8 cellular contexts compared by ENCODE assay signal in genomic region chr6:43020847-43021246, GRCh38. TPM values are rescaled to one million over a fixed set of nuclear protein-coding genes. Genes with fewer than 3 reads are reported as not detected.
A peak's percentile ranks its signal among the peaks of the same experiment; 100 is the strongest.
DNase-seq lines count a peak whose midpoint lies in the region; ATAC-seq, FAIRE-seq and TF ChIP-seq lines count a peak whose summit lies in the region.

No MANE protein-coding gene starts in this region.

- POLR2A ChIA-PET in A673 (lab: Charles Lee; ENCODE audit: low non-redundant PET) (interaction anchor here (0.6 to 0.7 kb wide), 3 partner anchors 42 to 1331 kb away, joined by 3 to 9 read pairs (median 7); partner anchors contain the start of gene PEX6), HepG2 (lab: Yijun Ruan, JAX) (interaction anchor here (0.9 to 4.2 kb wide), 19 partner anchors 13 to 275 kb away, joined by 3 to 43 read pairs (median 5); partner anchors contain the start of genes CNPY3, CUL7, CUL9 and GNMT)

- FAIRE-seq in HepG2 (lab: Jason Lieb, UNC): no peak

- CTCF ChIA-PET in A673 (lab: Charles Lee) (no interaction called here), HepG2 (lab: Yijun Ruan, JAX; ENCODE audit: low intra/inter-chr PET ratio, low total read pairs) (no interaction called here)

- TF ChIP-seq POLR2A in HepG2 (IDR thresholded peaks at IDR 0.05; ENCODE audit: insufficient read depth in 1 of 2, low read depth in 2 of 2, low read length in 2 of 2): no peak

- peak overlapping the region; percentile 93 for H3K4me3 ChIP-seq in A673 (ENCODE audit: low read depth, low read length, poor library complexity, severe bottlenecking)
- H3K4me3 ChIP-seq in HUES48 (ENCODE audit: low read depth, low read length): peak overlapping the region; percentile 90
- peak overlapping the region; percentile 81 for H3K4me3 ChIP-seq in astrocyte of the cerebellum (ENCODE audit: low read depth, low read length)
- peak overlapping the region; percentile 100; a peak in 5 of 6 replicates for H3K4me3 ChIP-seq in HepG2 (replicated peaks in 1 of 3; ENCODE audit: insufficient read depth in 1 of 3, low read depth in 2 of 3, low read length in 3 of 3)
- peak overlapping the region; percentile 92 for H3K4me3 ChIP-seq in upper lobe of right lung

- H3K79me2 ChIP-seq in HepG2 (ENCODE audit: insufficient read depth, low read length): peaks cover 30% of the 10 kb centered on the region

- peak overlapping the region; percentile 76 for H3K27ac ChIP-seq in A673 (ENCODE audit: low read depth, low read length, poor library complexity, severe bottlenecking)
- peak overlapping the region; percentile 94 for H3K27ac ChIP-seq in HUES48 (ENCODE audit: low read depth, low read length)
- peak overlapping the region; percentile 75 for H3K27ac ChIP-seq in HepG2 (ENCODE audit: extremely low read length, insufficient read depth, low read length)
- H3K27ac ChIP-seq in upper lobe of right lung: peak overlapping the region; percentile 87

- 76% methylated on average over 5 of the region's 5 CpGs for WGBS in HepG2 (ENCODE audit: low lambda C conversion rate)

- H3K36me3 ChIP-seq in A673 (ENCODE audit: insufficient read depth, low read length, poor library complexity, severe bottlenecking) (peaks cover 49% of the 10 kb centered on the region), HUES48 (ENCODE audit: control insufficient read depth, insufficient read depth, low read length) (peaks cover 68% of the 10 kb centered on the region), HepG2 (replicated peaks in 1 of 2; ENCODE audit: control insufficient read depth in 1 of 2, insufficient read depth in 2 of 2, low read length in 2 of 2) (peaks cover 22 to 47% of the 10 kb centered on the region in 2 experiments), upper lobe of right lung (peaks cover 49% of the 10 kb centered on the region)

- TF ChIP-seq CTCF in A673 (conservative IDR thresholded peaks at IDR 0.05; ENCODE audit: low read depth, low read length) (no peak), astrocyte of the cerebellum (IDR thresholded peaks at IDR 0.05; ENCODE audit: low read depth, low read length, missing control alignments) (no peak), HepG2 (CRISPR knock-in tag; IDR thresholded peaks at IDR 0.05) (no peak), upper lobe of right lung (IDR thresholded peaks at IDR 0.05) (no peak)

- in situ Hi-C loops in astrocyte of the cerebellum (cut with HindIII; ENCODE audit: low sequenced_read_pairs): no loop called here
- in situ Hi-C loops in HepG2 (cut with HindIII; ENCODE audit: extremely low pct_ligation_motif_present, low pct_unique_long_range_greater_than_20kb): no loop called here

- H2AFZ ChIP-seq in HepG2 (ENCODE audit: low read length): no peak overlapping the region

- peak; percentile 16 for ATAC-seq in HepG2
- ATAC-seq in upper lobe of right lung: no peak
- ATAC-seq in GM18502 (IDR thresholded peaks at IDR 0.05; ENCODE audit: poor library complexity, unreplicated experiment): no peak

- no peaks in the 10 kb centered on the region for H4K20me1 ChIP-seq in HepG2 (ENCODE audit: insufficient read depth, low read length)

- H3K4me1 ChIP-seq in A673 (ENCODE audit: insufficient read depth, low read length, poor library complexity, severe bottlenecking) (peaks cover 15% of the 10 kb centered on the region), HUES48 (ENCODE audit: control insufficient read depth, insufficient read depth, low read length) (peaks cover 9% of the 10 kb centered on the region), HepG2 (ENCODE audit: insufficient read depth, low read length) (peaks cover 36% of the 10 kb centered on the region), upper lobe of right lung (peaks cover 34% of the 10 kb centered on the region)

- BruUV-seq in A673 (replicated peaks; lab: Mats Ljungman, UMichigan): no TSS peak
- TSS peak; percentile 99 for BruUV-seq in HepG2 (replicated peaks; lab: Mats Ljungman, UMichigan)

- H3K9ac ChIP-seq in HUES48 (ENCODE audit: low read depth, low read length) (peak overlapping the region; percentile 77), HepG2 (ENCODE audit: insufficient read depth, low read depth, low read length) (peak overlapping the region; percentile 90)

- TF ChIP-seq EP300 in HepG2 (IDR thresholded peaks at IDR 0.05; ENCODE audit: low read depth in 2 of 2, low read length in 2 of 2) (no peak), HepG2 (CRISPR knock-in tag; IDR thresholded peaks at IDR 0.05; ENCODE audit: borderline replicate concordance) (no peak)

- H3K27me3 ChIP-seq in A673 (replicated peaks; ENCODE audit: insufficient read depth, low read depth, low read length, poor library complexity): no peaks in the 10 kb centered on the region
- no peaks in the 10 kb centered on the region for H3K27me3 ChIP-seq in HUES48 (ENCODE audit: control insufficient read depth, insufficient read depth, low read length)
- peaks cover 0 to 3% of the 10 kb centered on the region in 2 experiments; a peak in 1 of 5 replicates for H3K27me3 ChIP-seq in HepG2 (ENCODE audit: control insufficient read depth in 1 of 2, insufficient read depth in 2 of 2, low read length in 2 of 2)
- H3K27me3 ChIP-seq in upper lobe of right lung: no peaks in the 10 kb centered on the region

- no peak for TF ChIP-seq RAD21 in HepG2 (CRISPR knock-in tag; IDR thresholded peaks at IDR 0.05)

- DNase-seq in A673 (ENCODE audit: low spot score) (peak; percentile 56), astrocyte of the cerebellum (ENCODE audit: low read depth) (no peak), HepG2 (ENCODE audit: low spot score) (no peak), upper lobe of right lung (no peak), dedifferentiated amniotic fluid mesenchymal stem cell (ENCODE audit: extremely low spot score) (no peak), NAMALWA (ENCODE audit: low spot score) (no peak)

- intact Hi-C loops in A673 (cut with micrococcal nuclease; ENCODE audit: unreplicated experiment): no loop called here
- intact Hi-C loops in HepG2 (cut with micrococcal nuclease; ENCODE audit: unreplicated experiment): no loop called here
- intact Hi-C loops in upper lobe of right lung (cut with DNase I): no loop called here

- no peaks in the 10 kb centered on the region for H3K9me3 ChIP-seq in A673 (ENCODE audit: low read depth, low read length, poor library complexity, severe bottlenecking)
- H3K9me3 ChIP-seq in HUES48 (ENCODE audit: control insufficient read depth, insufficient read depth, low read length): no peaks in the 10 kb centered on the region
- no peaks in the 10 kb centered on the region for H3K9me3 ChIP-seq in HepG2 (ENCODE audit: low read length)
- H3K9me3 ChIP-seq in upper lobe of right lung: no peaks in the 10 kb centered on the region

- peak overlapping the region; percentile 95 for H3K4me2 ChIP-seq in HepG2 (ENCODE audit: low read depth, low read length)

RNA-seq across cellular contexts. Expression of gene RRP36, which starts 0.6 kb away (rescaled TPM):
- 104 and 115 TPM in 2 replicates for total RNA-seq in A673 (2021)
- total RNA-seq in HepG2 (2016; rRNA removed; fragmentation: Illumina TruSeq; extraction: Trizol): 144 and 184 TPM in 2 replicates
- 41.5 and 43.9 TPM in 2 replicates for total RNA-seq in HepG2 (2016; cell fraction: cytosol; rRNA removed; fragmentation: Illumina TruSeq; extraction: Trizol; ENCODE audit: low read depth)
- 139 and 185 TPM in 2 replicates for total RNA-seq in HepG2 (2016; cell fraction: insoluble cytoplasmic fraction; rRNA removed; fragmentation: Illumina TruSeq; extraction: Trizol)
- 82.9 and 85.4 TPM in 2 replicates for total RNA-seq in HepG2 (2016; cell fraction: membrane; rRNA removed; fragmentation: Illumina TruSeq; extraction: Trizol)
- 49.7 and 52.1 TPM in 2 replicates for total RNA-seq in HepG2 (2016; cell fraction: nucleus; rRNA removed; fragmentation: Illumina TruSeq; extraction: Trizol)
- polyA plus RNA-seq in HepG2 (2011; rRNA removed): 29.5 and 31.1 TPM in 2 replicates
- 28.3 and 36.3 TPM in 2 replicates for polyA plus RNA-seq in HepG2 (2011; cell fraction: cytosol; rRNA removed)
- 8.2 and 11.1 TPM in 2 replicates for polyA plus RNA-seq in HepG2 (2011; cell fraction: nucleus; rRNA removed)
- polyA plus RNA-seq in HepG2 (2012): 35.6 and 36.9 TPM in 2 replicates
- polyA plus RNA-seq in HepG2 (2016; cell fraction: cytosol; fragmentation: Illumina TruSeq; extraction: Trizol; ENCODE audit: low read depth): 26.9 and 28.8 TPM in 2 replicates
- polyA plus RNA-seq in HepG2 (2016; cell fraction: insoluble cytoplasmic fraction; fragmentation: Illumina TruSeq; extraction: Trizol; ENCODE audit: low read depth): 145 and 156 TPM in 2 replicates
- polyA plus RNA-seq in HepG2 (2016; cell fraction: membrane; fragmentation: Illumina TruSeq; extraction: Trizol; ENCODE audit: low read depth): 45.9 and 51.4 TPM in 2 replicates
- 64.0 and 64.6 TPM in 2 replicates for polyA plus RNA-seq in HepG2 (2016; cell fraction: nucleus; fragmentation: Illumina TruSeq; extraction: Trizol; ENCODE audit: insufficient read depth, low read depth)
- 22.6 and 58.3 TPM in 2 replicates for polyA minus RNA-seq in HepG2 (2011; rRNA and poly(A)+ RNA removed; ENCODE audit: low replicate concordance)
- polyA minus RNA-seq in HepG2 (2011; cell fraction: cytosol; rRNA and poly(A)+ RNA removed): 22.8 and 24.6 TPM in 2 replicates
- 12.1 and 18.5 TPM in 2 replicates for polyA minus RNA-seq in HepG2 (2011; cell fraction: nucleus; rRNA and poly(A)+ RNA removed)
- 39.4 TPM for total RNA-seq in upper lobe of right lung

RNA-seq across cellular contexts. Expression of gene KLHDC3, which starts 6.8 kb away (rescaled TPM):
- total RNA-seq in A673 (2021): 90.1 and 108 TPM in 2 replicates
- total RNA-seq in HepG2 (2016; rRNA removed; fragmentation: Illumina TruSeq; extraction: Trizol): 91.5 and 92.5 TPM in 2 replicates
- 92.6 and 104 TPM in 2 replicates for total RNA-seq in HepG2 (2016; cell fraction: cytosol; rRNA removed; fragmentation: Illumina TruSeq; extraction: Trizol; ENCODE audit: low read depth)
- 81.4 and 95.9 TPM in 2 replicates for total RNA-seq in HepG2 (2016; cell fraction: insoluble cytoplasmic fraction; rRNA removed; fragmentation: Illumina TruSeq; extraction: Trizol)
- total RNA-seq in HepG2 (2016; cell fraction: membrane; rRNA removed; fragmentation: Illumina TruSeq; extraction: Trizol): 165 and 174 TPM in 2 replicates
- total RNA-seq in HepG2 (2016; cell fraction: nucleus; rRNA removed; fragmentation: Illumina TruSeq; extraction: Trizol): 33.2 and 38.7 TPM in 2 replicates
- 78.3 and 98.4 TPM in 2 replicates for polyA plus RNA-seq in HepG2 (2011; rRNA removed)
- 97.5 and 104 TPM in 2 replicates for polyA plus RNA-seq in HepG2 (2011; cell fraction: cytosol; rRNA removed)
- 95.1 and 97.9 TPM in 2 replicates for polyA plus RNA-seq in HepG2 (2011; cell fraction: nucleus; rRNA removed)
- 81.6 and 83.1 TPM in 2 replicates for polyA plus RNA-seq in HepG2 (2012)
- polyA plus RNA-seq in HepG2 (2016; cell fraction: cytosol; fragmentation: Illumina TruSeq; extraction: Trizol; ENCODE audit: low read depth): 89.0 and 108 TPM in 2 replicates
- polyA plus RNA-seq in HepG2 (2016; cell fraction: insoluble cytoplasmic fraction; fragmentation: Illumina TruSeq; extraction: Trizol; ENCODE audit: low read depth): 74.1 and 85.8 TPM in 2 replicates
- polyA plus RNA-seq in HepG2 (2016; cell fraction: membrane; fragmentation: Illumina TruSeq; extraction: Trizol; ENCODE audit: low read depth): 126 and 140 TPM in 2 replicates
- polyA plus RNA-seq in HepG2 (2016; cell fraction: nucleus; fragmentation: Illumina TruSeq; extraction: Trizol; ENCODE audit: insufficient read depth, low read depth): 57.9 and 59.0 TPM in 2 replicates
- polyA minus RNA-seq in HepG2 (2011; rRNA and poly(A)+ RNA removed; ENCODE audit: low replicate concordance): 126 and 143 TPM in 2 replicates
- 36.5 and 39.9 TPM in 2 replicates for polyA minus RNA-seq in HepG2 (2011; cell fraction: cytosol; rRNA and poly(A)+ RNA removed)
- polyA minus RNA-seq in HepG2 (2011; cell fraction: nucleus; rRNA and poly(A)+ RNA removed): 18.9 and 19.6 TPM in 2 replicates
- 58.8 TPM for total RNA-seq in upper lobe of right lung

RNA-seq across cellular contexts. Expression of gene MEA1, which starts 7.1 kb away (rescaled TPM):
- total RNA-seq in A673 (2021) (113 and 125 TPM in 2 replicates), HepG2 (2016; rRNA removed; fragmentation: Illumina TruSeq; extraction: Trizol) (86.2 and 110 TPM in 2 replicates), upper lobe of right lung (45.5 TPM)
- 73.4 and 74.1 TPM in 2 replicates for total RNA-seq in HepG2 (2016; cell fraction: cytosol; rRNA removed; fragmentation: Illumina TruSeq; extraction: Trizol; ENCODE audit: low read depth)
- 91.8 and 113 TPM in 2 replicates for total RNA-seq in HepG2 (2016; cell fraction: insoluble cytoplasmic fraction; rRNA removed; fragmentation: Illumina TruSeq; extraction: Trizol)
- total RNA-seq in HepG2 (2016; cell fraction: membrane; rRNA removed; fragmentation: Illumina TruSeq; extraction: Trizol): 73.5 and 81.5 TPM in 2 replicates
- 28.1 and 30.3 TPM in 2 replicates for total RNA-seq in HepG2 (2016; cell fraction: nucleus; rRNA removed; fragmentation: Illumina TruSeq; extraction: Trizol)
- 75.6 and 76.6 TPM in 2 replicates for polyA plus RNA-seq in HepG2 (2011; rRNA removed)
- 82.4 and 83.4 TPM in 2 replicates for polyA plus RNA-seq in HepG2 (2011; cell fraction: cytosol; rRNA removed)
- 22.5 and 25.9 TPM in 2 replicates for polyA plus RNA-seq in HepG2 (2011; cell fraction: nucleus; rRNA removed)
- 72.3 and 76.5 TPM in 2 replicates for polyA plus RNA-seq in HepG2 (2012)
- polyA plus RNA-seq in HepG2 (2016; cell fraction: cytosol; fragmentation: Illumina TruSeq; extraction: Trizol; ENCODE audit: low read depth): 90.9 and 98.9 TPM in 2 replicates
- polyA plus RNA-seq in HepG2 (2016; cell fraction: insoluble cytoplasmic fraction; fragmentation: Illumina TruSeq; extraction: Trizol; ENCODE audit: low read depth): 153 and 161 TPM in 2 replicates
- 89.0 and 95.5 TPM in 2 replicates for polyA plus RNA-seq in HepG2 (2016; cell fraction: membrane; fragmentation: Illumina TruSeq; extraction: Trizol; ENCODE audit: low read depth)
- polyA plus RNA-seq in HepG2 (2016; cell fraction: nucleus; fragmentation: Illumina TruSeq; extraction: Trizol; ENCODE audit: insufficient read depth, low read depth): 64.2 and 67.4 TPM in 2 replicates
- 46.4 and 87.1 TPM in 2 replicates for polyA minus RNA-seq in HepG2 (2011; rRNA and poly(A)+ RNA removed; ENCODE audit: low replicate concordance)
- polyA minus RNA-seq in HepG2 (2011; cell fraction: cytosol; rRNA and poly(A)+ RNA removed): 19.0 and 23.8 TPM in 2 replicates
- polyA minus RNA-seq in HepG2 (2011; cell fraction: nucleus; rRNA and poly(A)+ RNA removed): 15.2 and 18.8 TPM in 2 replicates

RNA-seq across cellular contexts. Expression of gene CUL7, which starts 32.8 kb away (rescaled TPM):
- total RNA-seq in A673 (2021) (29.4 and 30.7 TPM in 2 replicates), HepG2 (2016; rRNA removed; fragmentation: Illumina TruSeq; extraction: Trizol) (30.7 and 32.0 TPM in 2 replicates), upper lobe of right lung (20.1 TPM)
- total RNA-seq in HepG2 (2016; cell fraction: cytosol; rRNA removed; fragmentation: Illumina TruSeq; extraction: Trizol; ENCODE audit: low read depth): 1.6 and 2.2 TPM in 2 replicates
- total RNA-seq in HepG2 (2016; cell fraction: insoluble cytoplasmic fraction; rRNA removed; fragmentation: Illumina TruSeq; extraction: Trizol): 27.3 and 31.2 TPM in 2 replicates
- 5.8 and 6.7 TPM in 2 replicates for total RNA-seq in HepG2 (2016; cell fraction: membrane; rRNA removed; fragmentation: Illumina TruSeq; extraction: Trizol)
- total RNA-seq in HepG2 (2016; cell fraction: nucleus; rRNA removed; fragmentation: Illumina TruSeq; extraction: Trizol): 34.6 and 35.9 TPM in 2 replicates
- 60.7 and 79.4 TPM in 2 replicates for polyA plus RNA-seq in HepG2 (2011; rRNA removed)
- 38.0 and 49.6 TPM in 2 replicates for polyA plus RNA-seq in HepG2 (2011; cell fraction: cytosol; rRNA removed)
- polyA plus RNA-seq in HepG2 (2011; cell fraction: nucleus; rRNA removed): 221 and 265 TPM in 2 replicates
- 36.5 and 41.4 TPM in 2 replicates for polyA plus RNA-seq in HepG2 (2012)
- 1.1 and 1.4 TPM in 2 replicates for polyA plus RNA-seq in HepG2 (2016; cell fraction: cytosol; fragmentation: Illumina TruSeq; extraction: Trizol; ENCODE audit: low read depth)
- polyA plus RNA-seq in HepG2 (2016; cell fraction: insoluble cytoplasmic fraction; fragmentation: Illumina TruSeq; extraction: Trizol; ENCODE audit: low read depth): 16.9 and 21.5 TPM in 2 replicates
- 2.2 and 2.7 TPM in 2 replicates for polyA plus RNA-seq in HepG2 (2016; cell fraction: membrane; fragmentation: Illumina TruSeq; extraction: Trizol; ENCODE audit: low read depth)
- polyA plus RNA-seq in HepG2 (2016; cell fraction: nucleus; fragmentation: Illumina TruSeq; extraction: Trizol; ENCODE audit: insufficient read depth, low read depth): 63.7 and 70.4 TPM in 2 replicates
- 14.4 and 143 TPM in 2 replicates for polyA minus RNA-seq in HepG2 (2011; rRNA and poly(A)+ RNA removed; ENCODE audit: low replicate concordance)
- 44.5 and 45.5 TPM in 2 replicates for polyA minus RNA-seq in HepG2 (2011; cell fraction: cytosol; rRNA and poly(A)+ RNA removed)
- polyA minus RNA-seq in HepG2 (2011; cell fraction: nucleus; rRNA and poly(A)+ RNA removed): 65.0 and 67.0 TPM in 2 replicates

RNA-seq across cellular contexts. Expression of gene PPP2R5D, which starts 36.5 kb away (rescaled TPM):
- total RNA-seq in A673 (2021): 73.6 and 77.1 TPM in 2 replicates
- total RNA-seq in HepG2 (2016; rRNA removed; fragmentation: Illumina TruSeq; extraction: Trizol): 55.6 and 60.4 TPM in 2 replicates
- 8.7 and 10.0 TPM in 2 replicates for total RNA-seq in HepG2 (2016; cell fraction: cytosol; rRNA removed; fragmentation: Illumina TruSeq; extraction: Trizol; ENCODE audit: low read depth)
- total RNA-seq in HepG2 (2016; cell fraction: insoluble cytoplasmic fraction; rRNA removed; fragmentation: Illumina TruSeq; extraction: Trizol): 50.4 and 57.8 TPM in 2 replicates
- 26.0 and 26.2 TPM in 2 replicates for total RNA-seq in HepG2 (2016; cell fraction: membrane; rRNA removed; fragmentation: Illumina TruSeq; extraction: Trizol)
- 32.7 and 35.1 TPM in 2 replicates for total RNA-seq in HepG2 (2016; cell fraction: nucleus; rRNA removed; fragmentation: Illumina TruSeq; extraction: Trizol)
- polyA plus RNA-seq in HepG2 (2011; rRNA removed): 39.4 and 53.7 TPM in 2 replicates
- polyA plus RNA-seq in HepG2 (2011; cell fraction: cytosol; rRNA removed): 41.3 and 44.3 TPM in 2 replicates
- polyA plus RNA-seq in HepG2 (2011; cell fraction: nucleus; rRNA removed): 50.5 and 51.8 TPM in 2 replicates
- polyA plus RNA-seq in HepG2 (2012): 34.9 and 36.8 TPM in 2 replicates
- 7.3 and 8.1 TPM in 2 replicates for polyA plus RNA-seq in HepG2 (2016; cell fraction: cytosol; fragmentation: Illumina TruSeq; extraction: Trizol; ENCODE audit: low read depth)
- polyA plus RNA-seq in HepG2 (2016; cell fraction: insoluble cytoplasmic fraction; fragmentation: Illumina TruSeq; extraction: Trizol; ENCODE audit: low read depth): 57.4 and 66.7 TPM in 2 replicates
- polyA plus RNA-seq in HepG2 (2016; cell fraction: membrane; fragmentation: Illumina TruSeq; extraction: Trizol; ENCODE audit: low read depth): 15.9 and 19.4 TPM in 2 replicates
- polyA plus RNA-seq in HepG2 (2016; cell fraction: nucleus; fragmentation: Illumina TruSeq; extraction: Trizol; ENCODE audit: insufficient read depth, low read depth): 64.1 and 68.3 TPM in 2 replicates
- polyA minus RNA-seq in HepG2 (2011; rRNA and poly(A)+ RNA removed; ENCODE audit: low replicate concordance): 93.1 and 95.5 TPM in 2 replicates
- 33.1 and 38.4 TPM in 2 replicates for polyA minus RNA-seq in HepG2 (2011; cell fraction: cytosol; rRNA and poly(A)+ RNA removed)
- polyA minus RNA-seq in HepG2 (2011; cell fraction: nucleus; rRNA and poly(A)+ RNA removed): 16.5 and 18.2 TPM in 2 replicates
- 24.1 TPM for total RNA-seq in upper lobe of right lung
